Comparison of ENCODE assay signal across 1 cellular context in genomic region chr2:231666171-231667095, GRCh38.
TF ChIP-seq lines count a peak whose summit lies in the region.

No MANE protein-coding gene starts in this region.

TF ChIP-seq in HepG2, 621 proteins besides CTCF, POLR2A, EP300 and RAD21 (continued from another document and continues in another):
- no peak for TF ChIP-seq ZNF503 (CRISPR knock-in tag; IDR thresholded peaks at IDR 0.05)
- TF ChIP-seq REXO4 (CRISPR knock-in tag; IDR thresholded peaks at IDR 0.05; ENCODE audit: borderline replicate concordance) = no peak
- TF ChIP-seq STAG1 (CRISPR knock-in tag; IDR thresholded peaks at IDR 0.05) = no peak
- TF ChIP-seq SIX4 (CRISPR knock-in tag; IDR thresholded peaks at IDR 0.05) = no peak; the same call in 1 of the 2 replicates
- no peak for TF ChIP-seq CENPT (CRISPR knock-in tag; IDR thresholded peaks at IDR 0.05; ENCODE audit: low read depth)
- TF ChIP-seq ZNF138 (CRISPR knock-in tag; IDR thresholded peaks at IDR 0.05; ENCODE audit: low read depth) = no peak
- TF ChIP-seq TERF1 (CRISPR knock-in tag; IDR thresholded peaks at IDR 0.05) = no peak
- TF ChIP-seq MXD1 (CRISPR knock-in tag; IDR thresholded peaks at IDR 0.05) = no peak
- peak; percentile 54; the same call in 1 of the 2 replicates for TF ChIP-seq NAIF1 (CRISPR knock-in tag; IDR thresholded peaks at IDR 0.05; ENCODE audit: borderline replicate concordance)
- TF ChIP-seq RFXANK (CRISPR knock-in tag; IDR thresholded peaks at IDR 0.05) = no peak
- TF ChIP-seq NCOA1 (CRISPR knock-in tag; IDR thresholded peaks at IDR 0.05) = no peak
- peak; percentile 79; the same call in 1 of the 2 replicates for TF ChIP-seq ZXDC (CRISPR knock-in tag; IDR thresholded peaks at IDR 0.05)
- peak; percentile 71 for TF ChIP-seq UBTF (CRISPR knock-in tag; IDR thresholded peaks at IDR 0.05)
- no peak for TF ChIP-seq ZFP41 (CRISPR knock-in tag; IDR thresholded peaks at IDR 0.05; ENCODE audit: borderline replicate concordance)
- no peak for TF ChIP-seq ZHX2 (IDR thresholded peaks at IDR 0.05; ENCODE audit: low read depth)
- TF ChIP-seq ZHX2 (CRISPR knock-in tag; IDR thresholded peaks at IDR 0.05; ENCODE audit: borderline replicate concordance) = no peak
- peak; percentile 90 for TF ChIP-seq NRL (CRISPR knock-in tag; IDR thresholded peaks at IDR 0.05; ENCODE audit: borderline replicate concordance)
- TF ChIP-seq FIP1L1 (IDR thresholded peaks at IDR 0.05; ENCODE audit: borderline replicate concordance, insufficient read depth, low read depth, low read length) = no peak
- TF ChIP-seq ZKSCAN5 (CRISPR knock-in tag; IDR thresholded peaks at IDR 0.05) = no peak
- TF ChIP-seq ZNF143 (CRISPR knock-in tag; IDR thresholded peaks at IDR 0.05) = peak; percentile 54; the same call in 1 of the 2 replicates
- TF ChIP-seq MTF1 (CRISPR knock-in tag; IDR thresholded peaks at IDR 0.05) = no peak
- TF ChIP-seq ZNF441 (CRISPR knock-in tag; IDR thresholded peaks at IDR 0.05; ENCODE audit: borderline replicate concordance) = no peak
- no peak for TF ChIP-seq CHCHD3 (CRISPR knock-in tag; IDR thresholded peaks at IDR 0.05)
- no peak for TF ChIP-seq ZNF101 (CRISPR knock-in tag; IDR thresholded peaks at IDR 0.05; ENCODE audit: borderline replicate concordance, low read depth)
- no peak for TF ChIP-seq ARID4A (CRISPR knock-in tag; IDR thresholded peaks at IDR 0.05; ENCODE audit: borderline replicate concordance)
- TF ChIP-seq ISL2 (CRISPR knock-in tag; IDR thresholded peaks at IDR 0.05) = no peak
- TF ChIP-seq BORCS8-MEF2B (CRISPR knock-in tag; IDR thresholded peaks at IDR 0.05) = peak; percentile 53; the same call in 1 of the 2 replicates
- peak; percentile 34; the same call in 1 of the 2 replicates for TF ChIP-seq SP5 (CRISPR knock-in tag; IDR thresholded peaks at IDR 0.05; ENCODE audit: borderline replicate concordance, low read depth)
- TF ChIP-seq HBP1 (CRISPR knock-in tag; IDR thresholded peaks at IDR 0.05; ENCODE audit: low read depth) = no peak
- no peak for TF ChIP-seq KLF9 (CRISPR knock-in tag; IDR thresholded peaks at IDR 0.05; ENCODE audit: low read depth)
- no peak for TF ChIP-seq ZBTB21 (CRISPR knock-in tag; IDR thresholded peaks at IDR 0.05)
- TF ChIP-seq RFX3 (CRISPR knock-in tag; IDR thresholded peaks at IDR 0.05) = no peak
- no peak for TF ChIP-seq ZBTB43 (CRISPR knock-in tag; conservative IDR thresholded peaks at IDR 0.05)
- 0 out of 4 replicates have a peak, but pooled peaks of 1 of the 2 experiments have one; percentile 44 for TF ChIP-seq ATF4 (CRISPR knock-in tag; IDR thresholded peaks at IDR 0.05)
- TF ChIP-seq ZNF841 (CRISPR knock-in tag; IDR thresholded peaks at IDR 0.05; ENCODE audit: borderline replicate concordance) = no peak
- TF ChIP-seq CC2D1A (CRISPR knock-in tag; IDR thresholded peaks at IDR 0.05) = no peak
